Comparison of ENCODE assay signal across 24 cellular contexts in genomic region chr3:129353589-129353941, GRCh38.
"Had no signal": no experiment of that assay in that cellular context is flagged by ENCODE, and none has a peak within 500 bp of the region (broad histone marks: within the 10 kb centered on the region; RNA-seq: fewer than 3 reads in every experiment).

No MANE protein-coding gene starts in this region.

- H3K9me3 ChIP-seq: SJSA1 had no signal

- H3K27ac Mint-ChIP-seq: activated CD8-positive, alpha-beta T cell treated with anti-CD3 and anti-CD28 coated beads, Interleukin-2, amount 10 ng/mL, durations not matched to agents 7 days and 5 days; activated naive CD8-positive, alpha-beta T cell had no signal

- H3K36me3 ChIP-seq: brain microvascular endothelial cell, cardiac muscle cell, SJSA1 had no signal

- H3K4me3 ChIP-seq: cardiac muscle cell, SJSA1 had no signal

- H3K27me3 Mint-ChIP-seq: activated naive CD8-positive, alpha-beta T cell had no signal

- H3K27ac ChIP-seq: brain microvascular endothelial cell, cardiac muscle cell, SJSA1 had no signal

- DNase-seq: activated CD4-positive, alpha-beta T cell treated with anti-CD3 and anti-CD28 coated beads for 48 hours; activated CD4-positive, alpha-beta T cell treated with anti-CD3 and anti-CD28 coated beads, Interleukin-2, amount 50 U/mL, for 4 hours; activated CD8-positive, alpha-beta memory T cell treated with anti-CD3 and anti-CD28 coated beads, Interleukin-2, amount 50 U/mL, for 48 hours; activated CD8-positive, alpha-beta T cell treated with anti-CD3 and anti-CD28 coated beads, Interleukin-2, amount 10 ng/mL, durations not matched to agents 7 days and 5 days; activated T-cell treated with anti-CD3 and anti-CD28 coated beads, Interleukin-2, amount 50 U/mL, for 1 hour; brain microvascular endothelial cell; IMR-90; Kasumi-1; KBM-7; NCI-H1048; NCI-H146; NCI-H187 treated with DMSO at 0.1 percent for 48 hours; NCI-H2081 treated with DMSO at 0.1 percent for 48 hours; NCI-H2171; NCI-H226; NCI-H526; NCI-H82; SHP77; SW 1271 had no signal

- H3K4me3 Mint-ChIP-seq: activated CD8-positive, alpha-beta T cell treated with anti-CD3 and anti-CD28 coated beads, Interleukin-2, amount 10 ng/mL, durations not matched to agents 7 days and 5 days; activated naive CD8-positive, alpha-beta T cell had no signal

- ATAC-seq: activated CD4-positive, CD25-positive, alpha-beta regulatory T cell treated with anti-CD3 and anti-CD28 coated beads, Interleukin-2, amount 50 U/mL, for 24 hours; activated CD8-positive, alpha-beta T cell treated with anti-CD3 and anti-CD28 coated beads, Interleukin-2, amount 10 ng/mL, durations not matched to agents 7 days and 5 days; SK-N-SH treated with all-trans-retinoic acid at 6 μM for 48 hours had no signal

- H3K27me3 ChIP-seq: brain microvascular endothelial cell, cardiac muscle cell, SJSA1 had no signal

- H3K4me1 ChIP-seq: SJSA1 had no signal

- H3K36me3 Mint-ChIP-seq: activated naive CD8-positive, alpha-beta T cell had no signal
